8 cellular contexts compared by ENCODE assay signal in the genomic region with DNA sequence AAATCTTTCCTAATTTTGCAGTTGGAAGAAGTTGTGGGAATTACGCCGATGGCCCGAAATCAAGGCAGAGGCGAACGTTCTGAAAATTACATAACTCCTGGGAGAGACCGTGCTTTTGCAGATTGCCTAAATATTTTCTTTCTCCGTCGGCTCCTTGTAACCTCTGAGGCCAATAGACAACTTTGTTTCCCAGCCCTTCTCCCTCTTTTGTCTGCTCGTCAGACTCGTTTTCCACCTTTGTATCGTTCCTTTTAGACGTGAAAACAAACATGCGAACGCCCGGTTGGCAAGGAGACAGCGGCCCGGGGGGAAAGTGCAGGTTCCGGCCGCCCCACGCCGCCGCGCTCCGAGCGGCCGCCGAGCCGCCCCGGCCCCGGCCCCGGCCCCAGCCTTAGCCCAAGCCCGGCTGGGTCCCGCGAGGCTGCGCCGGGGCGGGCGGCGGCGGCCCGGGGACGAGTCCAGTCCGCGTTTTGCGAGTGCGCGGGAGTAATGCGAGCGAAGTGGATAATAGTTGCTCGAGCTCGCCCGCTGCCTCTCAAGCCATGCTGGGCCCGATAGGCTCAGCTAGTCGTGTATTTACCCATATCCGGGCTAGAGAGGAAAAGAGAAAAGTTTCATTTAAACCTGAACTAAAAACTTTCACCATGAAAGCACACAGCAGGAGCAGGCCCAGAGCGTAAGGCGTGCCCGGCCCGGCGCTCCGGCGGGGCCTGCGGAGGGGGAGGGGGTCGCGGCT. TPM values are rescaled to one million over a fixed set of nuclear protein-coding genes. Genes with fewer than 3 reads are reported as not detected.
DNase-seq lines count a peak whose midpoint lies in the region; ATAC-seq and TF ChIP-seq lines count a peak whose summit lies in the region.

A gene (plus strand): TSS at position 538 of the 736 bp plus-strand sequence. CDS start 303 bp downstream, outside the sequence.

- peak within 1 kb of the TSS; percentile 92 for H3K4me3 Mint-ChIP-seq in activated T-helper 17 cell treated with anti-CD3 and anti-CD28 coated beads, Interleukin-2, amount 50 U/mL, for 72 hours
- H3K4me3 Mint-ChIP-seq in nephron progenitor cell: peak within 1 kb of the TSS; percentile 93
- H3K4me3 Mint-ChIP-seq in stimulated activated naive CD8-positive, alpha-beta T cell treated with anti-CD3 and anti-CD28 coated beads, Interleukin-15, Interleukin-2, amounts not matched to agents 100 ng/mL and 50 ng/mL, for 24 hours: peak within 1 kb of the TSS; percentile 94

- peak; percentile 93 for DNase-seq in DMS 273 (lab: John Stamatoyannopoulos, UW; ENCODE audit: unreplicated experiment)
- DNase-seq in RPMI8226: peak; percentile 85
- DNase-seq in fibroblast of peridontal ligament (ENCODE audit: extremely low read depth): peak; percentile 79
- peak; percentile 82 for DNase-seq in nephron progenitor cell

- WGBS in HUES64: under 1% methylated on average over 65 of the region's 65 CpGs

- ATAC-seq in GM21381 (IDR thresholded peaks at IDR 0.05; ENCODE audit: unreplicated experiment): peak; percentile 37
- peak; percentile 30 for ATAC-seq in activated T-helper 17 cell treated with anti-CD3 and anti-CD28 coated beads, Interleukin-2, amount 50 U/mL, for 72 hours (replicated peaks)

- TF ChIP-seq CTCF in nephron progenitor cell (IDR thresholded peaks at IDR 0.05): no peak

- peaks cover 30% of the 10 kb centered on the region for H3K36me3 Mint-ChIP-seq in activated T-helper 17 cell treated with anti-CD3 and anti-CD28 coated beads, Interleukin-2, amount 50 U/mL, for 72 hours (ENCODE audit: low read depth)
- H3K36me3 Mint-ChIP-seq in nephron progenitor cell (ENCODE audit: low read depth): no peaks in the 10 kb centered on the region
- H3K36me3 Mint-ChIP-seq in stimulated activated naive CD8-positive, alpha-beta T cell treated with anti-CD3 and anti-CD28 coated beads, Interleukin-15, Interleukin-2, amounts not matched to agents 100 ng/mL and 50 ng/mL, for 24 hours (ENCODE audit: low read depth): peaks cover 5% of the 10 kb centered on the region

- H3K27me3 ChIP-seq in HUES64 (ENCODE audit: insufficient read depth, low read length): no peaks in the 10 kb centered on the region

- peak within 1 kb of the TSS; percentile 97 for H3K27ac ChIP-seq in HUES64 (ENCODE audit: low read depth, low read length)

- peak within 1 kb of the TSS; percentile 98 for H3K9ac ChIP-seq in HUES64 (ENCODE audit: low read depth, low read length)

- peaks cover 54% of the 10 kb centered on the region for H3K4me1 ChIP-seq in HUES64 (ENCODE audit: insufficient read depth, low read length)

- H3K27me3 Mint-ChIP-seq in activated T-helper 17 cell treated with anti-CD3 and anti-CD28 coated beads, Interleukin-2, amount 50 U/mL, for 72 hours: no peaks in the 10 kb centered on the region
- peaks cover 14% of the 10 kb centered on the region for H3K27me3 Mint-ChIP-seq in nephron progenitor cell (ENCODE audit: low read depth, poor library complexity)
- H3K27me3 Mint-ChIP-seq in stimulated activated naive CD8-positive, alpha-beta T cell treated with anti-CD3 and anti-CD28 coated beads, Interleukin-15, Interleukin-2, amounts not matched to agents 100 ng/mL and 50 ng/mL, for 24 hours: no peaks in the 10 kb centered on the region

- no peaks in the 10 kb centered on the region for H3K9me3 Mint-ChIP-seq in activated T-helper 17 cell treated with anti-CD3 and anti-CD28 coated beads, Interleukin-2, amount 50 U/mL, for 72 hours
- H3K9me3 Mint-ChIP-seq in nephron progenitor cell: no peaks in the 10 kb centered on the region
- H3K9me3 Mint-ChIP-seq in stimulated activated naive CD8-positive, alpha-beta T cell treated with anti-CD3 and anti-CD28 coated beads, Interleukin-15, Interleukin-2, amounts not matched to agents 100 ng/mL and 50 ng/mL, for 24 hours: no peaks in the 10 kb centered on the region

- H3K4me1 Mint-ChIP-seq in activated T-helper 17 cell treated with anti-CD3 and anti-CD28 coated beads, Interleukin-2, amount 50 U/mL, for 72 hours: peaks cover 6% of the 10 kb centered on the region
- H3K4me1 Mint-ChIP-seq in nephron progenitor cell: peaks cover 61% of the 10 kb centered on the region
- peaks cover 45% of the 10 kb centered on the region for H3K4me1 Mint-ChIP-seq in stimulated activated naive CD8-positive, alpha-beta T cell treated with anti-CD3 and anti-CD28 coated beads, Interleukin-15, Interleukin-2, amounts not matched to agents 100 ng/mL and 50 ng/mL, for 24 hours (ENCODE audit: low read depth)

- peak within 1 kb of the TSS; percentile 93 for H3K4me3 ChIP-seq in HUES64 (ENCODE audit: low read length)

- H3K36me3 ChIP-seq in HUES64 (ENCODE audit: insufficient read depth, low read length): no peaks in the 10 kb centered on the region

- peak within 1 kb of the TSS; percentile 94 for H3K27ac Mint-ChIP-seq in activated T-helper 17 cell treated with anti-CD3 and anti-CD28 coated beads, Interleukin-2, amount 50 U/mL, for 72 hours
- peak within 1 kb of the TSS; percentile 99 for H3K27ac Mint-ChIP-seq in nephron progenitor cell
- H3K27ac Mint-ChIP-seq in stimulated activated naive CD8-positive, alpha-beta T cell treated with anti-CD3 and anti-CD28 coated beads, Interleukin-15, Interleukin-2, amounts not matched to agents 100 ng/mL and 50 ng/mL, for 24 hours: peak within 1 kb of the TSS; percentile 99

- no peaks in the 10 kb centered on the region for H3K9me3 ChIP-seq in HUES64 (ENCODE audit: insufficient read depth, low read depth, low read length)

RNA-seq across cellular contexts. Expression of the gene that starts here (rescaled TPM):
- polyA plus RNA-seq in HUES64 (2013, experiment 1 of 2): 38.0 TPM
- polyA plus RNA-seq in HUES64 (2013, experiment 2 of 2): 35.7 TPM
- total RNA-seq in activated T-helper 17 cell treated with anti-CD3 and anti-CD28 coated beads, Interleukin-2, amount 50 U/mL, for 72 hours: 10 to 100 TPM; 66.7 to 67.3 TPM

Comparison
In these comparisons a context has a peak if more than half of its experiments do, and no peak if none do; other contexts are left out.
1. Peak in every context shown above with its lines: DNase-seq, ATAC-seq, H3K4me3 ChIP-seq and H3K27ac ChIP-seq.